In the genomic region with DNA sequence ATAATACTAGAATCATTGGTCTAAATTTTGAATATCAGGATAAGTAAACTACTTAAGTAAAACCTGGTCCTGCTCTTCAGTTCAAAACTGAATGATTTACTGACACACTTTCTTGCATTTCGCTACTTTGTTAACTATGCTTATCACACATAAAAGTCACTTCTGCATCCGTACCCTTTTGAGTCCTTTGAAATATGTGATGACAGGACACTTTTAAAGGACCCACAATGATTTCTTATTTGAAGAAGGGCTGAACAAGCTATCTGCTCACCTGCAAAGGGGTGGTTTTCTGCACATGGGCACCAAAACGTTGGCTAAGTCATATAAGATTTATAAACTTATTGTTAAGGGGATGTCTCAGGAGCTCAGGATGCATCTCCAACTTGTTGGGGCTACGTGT, we compare ENCODE assay signal across 20 cellular contexts. TPM values are rescaled to one million over a fixed set of nuclear protein-coding genes. Genes with fewer than 3 reads are reported as not detected.
DNase-seq lines count a peak whose midpoint lies in the region; ATAC-seq, FAIRE-seq and TF ChIP-seq lines count a peak whose summit lies in the region.
"Had no signal": no experiment of that assay in that cellular context is flagged by ENCODE, and none has a peak within 500 bp of the region (broad histone marks: within the 10 kb centered on the region; RNA-seq: fewer than 3 reads in every experiment).

No MANE protein-coding gene starts in this region.

- POLR2A ChIA-PET in HepG2 (lab: Yijun Ruan, JAX): interaction anchor here (0.6 kb wide), 1 partner anchor 75 kb away, joined by 3 read pairs; no protein-coding TSS in a partner anchor
- POLR2A ChIA-PET in K562 (lab: Yijun Ruan, JAX): interaction anchor here (0.6 to 1.9 kb wide), 5 partner anchors 9 to 279 kb away, joined by 3 to 8 read pairs (median 4); a partner anchor contains a TSS

- no peak overlapping the region for H3K4me3 ChIP-seq in HepG2 (replicated peaks in 1 of 3; ENCODE audit: insufficient read depth in 1 of 3, low read depth in 2 of 3, low read length in 3 of 3)
- no peak overlapping the region for H3K4me3 ChIP-seq in right lobe of liver
- H3K4me3 ChIP-seq in K562: no peak overlapping the region
- H3K4me3 ChIP-seq: BLaER1 treated with 17β-estradiol and CSF1 and Interleukin-3, amounts not matched to agents 10 nM and 100 nM had no signal

- no peak overlapping the region for H3K4me2 ChIP-seq in HepG2 (ENCODE audit: low read depth, low read length)
- H3K4me2 ChIP-seq in K562 (ENCODE audit: insufficient read depth, low read length): no peak overlapping the region
- H3K4me2 ChIP-seq: BLaER1 treated with 17β-estradiol and CSF1 and Interleukin-3, amounts not matched to agents 10 nM and 100 nM had no signal

- no peak for TF ChIP-seq CTCF in HepG2 (CRISPR knock-in tag; IDR thresholded peaks at IDR 0.05)
- no peak for TF ChIP-seq CTCF in right lobe of liver (IDR thresholded peaks at IDR 0.05)
- no peak for TF ChIP-seq CTCF in K562 (IDR thresholded peaks at IDR 0.05 in 2 of 3, conservative IDR thresholded peaks at IDR 0.05 in 1 of 3; ENCODE audit: insufficient read depth in 2 of 3, low read depth in 1 of 3, low read length in 3 of 3)

- TF ChIP-seq RAD21 in HepG2 (CRISPR knock-in tag; IDR thresholded peaks at IDR 0.05) (no peak), K562 (CRISPR knock-in tag; conservative IDR thresholded peaks at IDR 0.05 in 1 of 2, IDR thresholded peaks at IDR 0.05 in 1 of 2) (no peak)

- BruUV-seq in HepG2 (replicated peaks; lab: Mats Ljungman, UMichigan) (no TSS peak), K562 (replicated peaks; lab: Mats Ljungman, UMichigan) (no TSS peak)

- CTCF ChIA-PET in HepG2 (lab: Yijun Ruan, JAX; ENCODE audit: low intra/inter-chr PET ratio, low total read pairs) (no interaction called here), K562 (lab: Yijun Ruan, JAX; ENCODE audit: low intra/inter-chr PET ratio) (no interaction called here)

- intact Hi-C loops in HepG2 (cut with micrococcal nuclease; ENCODE audit: unreplicated experiment) (no loop called here), right lobe of liver (cut with DNase I) (no loop called here), K562 (cut with micrococcal nuclease) (no loop called here)

- in situ Hi-C loops in HepG2 (cut with HindIII; ENCODE audit: extremely low pct_ligation_motif_present, low pct_unique_long_range_greater_than_20kb): no loop called here
- in situ Hi-C loops in K562 (cut with MboI): no loop called here

- no peaks in the 10 kb centered on the region for H4K20me1 ChIP-seq in HepG2 (ENCODE audit: insufficient read depth, low read length)
- no peaks in the 10 kb centered on the region; the same call in 1 of the 2 replicates for H4K20me1 ChIP-seq in K562 (replicated peaks; ENCODE audit: control insufficient read depth, insufficient read depth, low read length)
- H4K20me1 ChIP-seq: BLaER1 treated with 17β-estradiol and CSF1 and Interleukin-3, amounts not matched to agents 10 nM and 100 nM had no signal

- H3K36me3 ChIP-seq in HepG2 (replicated peaks in 1 of 2; ENCODE audit: control insufficient read depth in 1 of 2, insufficient read depth in 2 of 2, low read length in 2 of 2) (peaks cover 0 to 11% of the 10 kb centered on the region in 2 experiments; a peak in 1 of 5 replicates), right lobe of liver (peaks cover 0 to 89% (median 37%) of the 10 kb centered on the region in 4 donors), K562 (ENCODE audit: control insufficient read depth, insufficient read depth, low read length) (no peaks in the 10 kb centered on the region)

- WGBS in HepG2 (ENCODE audit: low lambda C conversion rate): 87% methylated on average over 4 of the region's 4 CpGs
- WGBS in right lobe of liver (ENCODE audit: insufficient coverage, low coverage, low lambda C conversion rate, missing lambda C conversion rate): 65% methylated on average over 4 of the region's 4 CpGs
- 0% methylated on average over 4 of the region's 4 CpGs for WGBS in K562 (ENCODE audit: insufficient coverage, low coverage, missing lambda C conversion rate)

- H3K27ac ChIP-seq in HepG2 (ENCODE audit: extremely low read length, insufficient read depth, low read length) (no peak overlapping the region), right lobe of liver (no peak overlapping the region), K562 (ENCODE audit: extremely low read depth, low read depth, low read length) (no peak overlapping the region)
- H3K27ac ChIP-seq: 22Rv1; BLaER1 treated with 17β-estradiol and CSF1 and Interleukin-3, amounts not matched to agents 10 nM and 100 nM; C4-2B had no signal

- ATAC-seq in HepG2 (no peak), right lobe of liver (no peak), K562 (no peak), GM21526 (IDR thresholded peaks at IDR 0.05; ENCODE audit: low FRiP score, unreplicated experiment) (no peak), HG02884 (IDR thresholded peaks at IDR 0.05; ENCODE audit: unreplicated experiment) (no peak)
- ATAC-seq: CD8-positive, alpha-beta T cell had no signal

- DNase-seq in HepG2 (ENCODE audit: low spot score) (no peak), right lobe of liver (no peak), K562 (ENCODE audit: extremely low read depth in 1 of 4, low spot score in 3 of 4) (no peak)
- DNase-seq: ACHN; AML-193; Caco-2; Calu3; CD4-positive, alpha-beta T cell; CD8-positive, alpha-beta T cell; DMS79 treated with DMSO at 0.1 percent for 48 hours; GF-D8 had no signal

- H3K27me3 ChIP-seq in HepG2 (ENCODE audit: control insufficient read depth in 1 of 2, insufficient read depth in 2 of 2, low read length in 2 of 2) (no peaks in the 10 kb centered on the region), right lobe of liver (no peaks in the 10 kb centered on the region), K562 (ENCODE audit: control insufficient read depth in 2 of 2, insufficient read depth in 2 of 2, low read length in 2 of 2) (peaks cover 10 to 17% of the 10 kb centered on the region in 2 experiments; a peak in 4 of 5 replicates)
- H3K27me3 ChIP-seq: BLaER1 treated with 17β-estradiol and CSF1 and Interleukin-3, amounts not matched to agents 10 nM and 100 nM had no signal

- TF ChIP-seq POLR2A in HepG2 (IDR thresholded peaks at IDR 0.05; ENCODE audit: insufficient read depth in 1 of 2, low read depth in 2 of 2, low read length in 2 of 2): no peak
- no peak for TF ChIP-seq POLR2A in right lobe of liver (IDR thresholded peaks at IDR 0.05)
- no peak for TF ChIP-seq POLR2A in K562 (conservative IDR thresholded peaks at IDR 0.05)

- H3K4me1 ChIP-seq in HepG2 (ENCODE audit: insufficient read depth, low read length) (peaks cover 15% of the 10 kb centered on the region), right lobe of liver (peaks cover 0 to 33% (median 14%) of the 10 kb centered on the region in 4 donors), K562 (replicated peaks in 1 of 2; ENCODE audit: control insufficient read depth in 2 of 2, insufficient read depth in 2 of 2, low read length in 2 of 2) (no peaks in the 10 kb centered on the region)
- H3K4me1 ChIP-seq: BLaER1 treated with 17β-estradiol and CSF1 and Interleukin-3, amounts not matched to agents 10 nM and 100 nM had no signal

- FAIRE-seq in HepG2 (lab: Jason Lieb, UNC) (no peak), K562 (lab: Jason Lieb, UNC) (no peak)
- FAIRE-seq: D721Med, G401.6, GM12891, GM19239 had no signal

- no peak overlapping the region for H3K9ac ChIP-seq in HepG2 (ENCODE audit: insufficient read depth, low read depth, low read length)
- no peak overlapping the region for H3K9ac ChIP-seq in K562 (ENCODE audit: insufficient read depth in 1 of 2, low read depth in 2 of 2, low read length in 2 of 2)
- H3K9ac ChIP-seq: BLaER1 treated with 17β-estradiol and CSF1 and Interleukin-3, amounts not matched to agents 10 nM and 100 nM had no signal

- H3K79me2 ChIP-seq in HepG2 (ENCODE audit: insufficient read depth, low read length) (no peaks in the 10 kb centered on the region), K562 (ENCODE audit: control insufficient read depth, insufficient read depth, low read length) (no peaks in the 10 kb centered on the region)

- TF ChIP-seq EP300 in HepG2 (IDR thresholded peaks at IDR 0.05; ENCODE audit: low read depth in 2 of 2, low read length in 2 of 2) (no peak), HepG2 (CRISPR knock-in tag; IDR thresholded peaks at IDR 0.05; ENCODE audit: borderline replicate concordance) (no peak), K562 (IDR thresholded peaks at IDR 0.05; ENCODE audit: low read length) (no peak)

- no peaks in the 10 kb centered on the region for H3K9me3 ChIP-seq in HepG2 (ENCODE audit: low read length)
- no peaks in the 10 kb centered on the region for H3K9me3 ChIP-seq in right lobe of liver
- no peaks in the 10 kb centered on the region for H3K9me3 ChIP-seq in K562 (replicated peaks; ENCODE audit: control insufficient read depth, insufficient read depth, low read depth, low read length)
- H3K9me3 ChIP-seq: BLaER1 treated with 17β-estradiol and CSF1 and Interleukin-3, amounts not matched to agents 10 nM and 100 nM; Caco-2 had no signal

- no peaks in the 10 kb centered on the region for H3K9me1 ChIP-seq in K562 (ENCODE audit: control insufficient read depth, insufficient read depth, low read length)

- no peak overlapping the region for H2AFZ ChIP-seq in HepG2 (ENCODE audit: low read length)
- H2AFZ ChIP-seq in K562 (ENCODE audit: low read depth, low read length): no peak overlapping the region

RNA-seq across cellular contexts. Expression of a gene that starts 15.0 kb away (rescaled TPM):
- total RNA-seq in HepG2 (2016; rRNA removed; fragmentation: Illumina TruSeq; extraction: Trizol): 1.5 and 2.1 TPM in 2 replicates
- 1.2 and 1.7 TPM in 2 replicates for total RNA-seq in HepG2 (2016; cell fraction: cytosol; rRNA removed; fragmentation: Illumina TruSeq; extraction: Trizol; ENCODE audit: low read depth)
- 1.5 and 2.6 TPM in 2 replicates for total RNA-seq in HepG2 (2016; cell fraction: insoluble cytoplasmic fraction; rRNA removed; fragmentation: Illumina TruSeq; extraction: Trizol)
- total RNA-seq in HepG2 (2016; cell fraction: membrane; rRNA removed; fragmentation: Illumina TruSeq; extraction: Trizol): 1.6 and 1.7 TPM in 2 replicates
- total RNA-seq in HepG2 (2016; cell fraction: nucleus; rRNA removed; fragmentation: Illumina TruSeq; extraction: Trizol): 4.0 and 4.1 TPM in 2 replicates
- 13.9 and 16.8 TPM in 2 replicates for polyA plus RNA-seq in HepG2 (2011; rRNA removed)
- polyA plus RNA-seq in HepG2 (2011; cell fraction: cytosol; rRNA removed): 7.0 and 7.3 TPM in 2 replicates
- 22.1 and 26.0 TPM in 2 replicates for polyA plus RNA-seq in HepG2 (2011; cell fraction: nucleus; rRNA removed)
- polyA plus RNA-seq in HepG2 (2012): 16.6 and 32.5 TPM in 2 replicates
- 0.26 and 0.46 TPM in 2 replicates for polyA plus RNA-seq in HepG2 (2016; cell fraction: cytosol; fragmentation: Illumina TruSeq; extraction: Trizol; ENCODE audit: low read depth)
- 0.97 TPM in 2 replicates for polyA plus RNA-seq in HepG2 (2016; cell fraction: insoluble cytoplasmic fraction; fragmentation: Illumina TruSeq; extraction: Trizol; ENCODE audit: low read depth)
- polyA plus RNA-seq in HepG2 (2016; cell fraction: membrane; fragmentation: Illumina TruSeq; extraction: Trizol; ENCODE audit: low read depth): 0.28 and 0.72 TPM in 2 replicates
- polyA plus RNA-seq in HepG2 (2016; cell fraction: nucleus; fragmentation: Illumina TruSeq; extraction: Trizol; ENCODE audit: insufficient read depth, low read depth): 2.4 and 3.2 TPM in 2 replicates
- polyA minus RNA-seq in HepG2 (2011; rRNA and poly(A)+ RNA removed; ENCODE audit: low replicate concordance): 0.58 and 11.2 TPM in 2 replicates
- polyA minus RNA-seq in HepG2 (2011; cell fraction: cytosol; rRNA and poly(A)+ RNA removed): 5.3 and 6.4 TPM in 2 replicates
- polyA minus RNA-seq in HepG2 (2011; cell fraction: nucleus; rRNA and poly(A)+ RNA removed): 40.2 and 42.5 TPM in 2 replicates
- total RNA-seq in right lobe of liver: 1,000 to 10,000 TPM in 1 of 6 experiments, 100 to 1,000 TPM in 5; 404 to 1,363 (median 579) TPM
- 0.93 and 1.3 TPM in 2 replicates for total RNA-seq in K562 (2011; cell fraction: chromatin; rRNA removed; ENCODE audit: low replicate concordance)
- 1.2 and 2.1 TPM in 2 replicates for total RNA-seq in K562 (2011; cell fraction: nucleolus; rRNA removed)
- 1.6 and 2.5 TPM in 2 replicates for total RNA-seq in K562 (2011; cell fraction: nucleoplasm; rRNA removed)
- total RNA-seq in K562 (2014; rRNA removed): 0.20 and 0.95 TPM in 2 replicates
- 1.1 TPM in 2 replicates for total RNA-seq in K562 (2014; rRNA removed; fragmentation: Illumina TruSeq; extraction: Trizol)
- 0.79 and 0.80 TPM in 2 replicates for total RNA-seq in K562 (2015; rRNA removed; fragmentation: Illumina TruSeq; extraction: Trizol)
- total RNA-seq in K562 (2021): 0.58 and 0.89 TPM in 2 replicates
- polyA plus RNA-seq in K562 (2011; rRNA removed): 0.65 and 0.81 TPM in 2 replicates
- 0.19 and 0.63 TPM in 2 replicates for polyA plus RNA-seq in K562 (2011; cell fraction: cytosol; rRNA removed)
- 0.81 and 1.2 TPM in 2 replicates for polyA plus RNA-seq in K562 (2011; cell fraction: nucleus; rRNA removed)
- polyA plus RNA-seq in K562 (2012): 0.44 and 0.48 TPM in 2 replicates
- polyA plus RNA-seq in K562 (2014; fragmentation: Illumina TruSeq; extraction: Trizol): 0.26 and 0.45 TPM in 2 replicates
- under 1 TPM; 0.25 to 0.45 TPM for polyA plus RNA-seq in K562 (2014; fragmentation: Nextera tagmentation; extraction: Ambion mirVana)
- polyA plus RNA-seq in K562 (2014; rRNA removed): 0.11 and 1.3 TPM in 2 replicates
- 0.77 and 0.78 TPM in 2 replicates for polyA minus RNA-seq in K562 (2011; rRNA and poly(A)+ RNA removed)
- not detected in 2 replicates for polyA minus RNA-seq in K562 (2011; cell fraction: cytosol; rRNA and poly(A)+ RNA removed)
- 1.3 and 3.4 TPM in 2 replicates for polyA minus RNA-seq in K562 (2011; cell fraction: nucleus; rRNA and poly(A)+ RNA removed)

Comparison
In these comparisons a context has a peak if more than half of its experiments do, and no peak if none do; other contexts are left out.
1. RNA of a gene that starts 15.0 kb away (total RNA-seq): 404 to 1,363 TPM in right lobe of liver; 1.2 to 4.1 TPM in HepG2 and 0.20 to 2.5 TPM in K562; every median in the first group is over 10 times any median in the second.